ENCODE assay signal across 8 cellular contexts in the genomic region with DNA sequence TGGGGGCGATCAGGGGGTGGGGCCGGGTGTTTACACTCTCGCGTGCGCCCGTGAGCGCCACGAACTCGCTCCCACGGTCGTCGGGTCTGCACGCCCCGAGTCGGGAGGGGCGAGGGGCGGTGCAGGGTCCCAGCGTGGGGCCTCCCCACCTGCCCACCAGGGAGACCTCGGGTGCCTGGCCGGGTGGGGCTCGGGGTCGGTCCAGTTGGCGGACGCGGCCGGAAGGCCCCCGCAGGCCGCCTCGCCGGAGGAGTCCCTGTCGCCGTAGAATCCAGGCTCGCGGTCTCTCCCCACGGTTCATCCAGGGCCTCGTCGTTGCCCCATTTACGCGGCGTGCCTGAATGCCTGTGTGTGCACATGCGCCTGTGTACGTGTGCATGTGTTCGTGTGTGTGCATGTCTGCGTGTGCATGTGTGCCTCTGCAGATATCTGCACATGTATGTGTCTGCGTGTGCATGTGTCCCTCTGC. TPM values are rescaled to one million over a fixed set of nuclear protein-coding genes. Genes with fewer than 3 reads are reported as not detected.
DNase-seq lines count a peak whose midpoint lies in the region; ATAC-seq and TF ChIP-seq lines count a peak whose summit lies in the region.

No MANE protein-coding gene starts in this region.

- TF ChIP-seq CTCF in body of pancreas (IDR thresholded peaks at IDR 0.05) (peak in 1 of 7 experiments; percentile 8), mucosa of descending colon (IDR thresholded peaks at IDR 0.05) (no peak)

- H3K27me3 ChIP-seq in body of pancreas, result no peaks in the 10 kb centered on the region

- peak in 1 of 3 donors; percentile 19 for TF ChIP-seq POLR2A in body of pancreas (IDR thresholded peaks at IDR 0.05)

- 3% methylated on average over 45 of the region's 45 CpGs; no CpG with 5 or more reads in 1 of the 2 donors for WGBS in body of pancreas, 2 donors

- DNase-seq in body of pancreas, result no peak
- no peak for DNase-seq in mucosa of descending colon
- DNase-seq in stimulated activated CD4-positive, alpha-beta T cell treated with anti-CD3 and anti-CD28 coated beads, Interleukin-2, amount 100 ng/mL, for 24 hours, result no peak
- DNase-seq in inferior parietal cortex (ENCODE audit: extremely low spot score), result no peak
- DNase-seq in AML-193 (lab: John Stamatoyannopoulos, UW), result no peak

- peak overlapping the region in 3 of 4 donors; percentile 11 to 58 (median 34) for H3K27ac ChIP-seq in body of pancreas

- no peaks in the 10 kb centered on the region for H3K36me3 ChIP-seq in body of pancreas (replicated peaks in 1 of 2; ENCODE audit: insufficient read depth in 1 of 2, low read depth in 2 of 2)
- peaks cover 5% of the 10 kb centered on the region for H3K36me3 ChIP-seq in mucosa of descending colon (ENCODE audit: low read depth)

- H3K4me3 ChIP-seq in body of pancreas, result peak overlapping the region in 1 of 2 donors; percentile 37
- peak overlapping the region; percentile 61 for H3K4me3 ChIP-seq in mucosa of descending colon

- intact Hi-C loops in body of pancreas (cut with DNase I) (no loop called here), mucosa of descending colon (cut with DNase I, micrococcal nuclease) (no loop called here)

- peaks cover 35% of the 10 kb centered on the region for H3K4me1 ChIP-seq in body of pancreas
- peaks cover 34% of the 10 kb centered on the region for H3K4me1 ChIP-seq in mucosa of descending colon (ENCODE audit: low read depth)

- ATAC-seq in GM18858 (IDR thresholded peaks at IDR 0.05; ENCODE audit: unreplicated experiment) (peak; percentile 14), HG03196 (IDR thresholded peaks at IDR 0.05; ENCODE audit: unreplicated experiment) (peak; percentile 16), body of pancreas (peak; percentile 4), mucosa of descending colon (peak; percentile 0), HG02571 (IDR thresholded peaks at IDR 0.05; ENCODE audit: unreplicated experiment) (no peak)

- H3K9me3 ChIP-seq in body of pancreas (no peaks in the 10 kb centered on the region), mucosa of descending colon (peaks cover 7% of the 10 kb centered on the region)

RNA-seq across cellular contexts. Expression of a gene that starts 0.5 kb away (rescaled TPM):
- total RNA-seq in body of pancreas (10 to 100 TPM; 18.2 to 39.9 TPM), mucosa of descending colon (10 to 100 TPM; 21.0 to 52.4 (median 23.9) TPM)

RNA-seq across cellular contexts. Expression of a gene that starts 17.5 kb away (rescaled TPM):
- total RNA-seq in body of pancreas (1 to 10 TPM; 7.6 to 8.0 TPM), mucosa of descending colon (10 to 100 TPM; 30.8 to 36.1 (median 34.8) TPM)

RNA-seq across cellular contexts. Expression of a gene that starts 36.4 kb away (rescaled TPM):
- 10 to 100 TPM; 15.2 to 29.1 TPM for total RNA-seq in body of pancreas
- total RNA-seq in mucosa of descending colon, result 10 to 100 TPM; 39.4 to 45.5 (median 40.8) TPM

RNA-seq across cellular contexts. Expression of a gene that starts 50.8 kb away (rescaled TPM):
- total RNA-seq in body of pancreas, result 10 to 100 TPM; 45.5 to 49.3 TPM
- 10 to 100 TPM; 69.0 to 76.0 (median 74.4) TPM for total RNA-seq in mucosa of descending colon

RNA-seq across cellular contexts. Expression of a gene that starts 52.9 kb away (rescaled TPM):
- total RNA-seq in body of pancreas, result 10 to 100 TPM; 38.9 to 74.8 TPM
- total RNA-seq in mucosa of descending colon, result 10 to 100 TPM; 41.3 to 76.0 (median 55.4) TPM
